In genomic region chr13:110912651-110913051, GRCh38 we compare ENCODE assay signal across 7 cellular contexts. TPM values are rescaled to one million over a fixed set of nuclear protein-coding genes. Genes with fewer than 3 reads are reported as not detected.
A peak's percentile ranks its signal among the peaks of the same experiment; 100 is the strongest.
DNase-seq lines count a peak whose midpoint lies in the region; ATAC-seq, FAIRE-seq and TF ChIP-seq lines count a peak whose summit lies in the region.

No MANE protein-coding gene starts in this region.

- H2AK5ac ChIP-seq in trophoblast cell (ENCODE audit: low read length), result no peak overlapping the region

- no peak overlapping the region for H3K23ac ChIP-seq in trophoblast cell (ENCODE audit: low read length)

- no peak overlapping the region for H2BK5ac ChIP-seq in trophoblast cell (ENCODE audit: low read depth, low read length, poor library complexity)

- ATAC-seq in PC-3, result no peak

- peak overlapping the region; percentile 96 for H3K27ac ChIP-seq in GM23248
- H3K27ac ChIP-seq in PC-3 (ENCODE audit: low read length), result peak overlapping the region; percentile 84
- no peak overlapping the region for H3K27ac ChIP-seq in trophoblast cell (ENCODE audit: low read depth, low read length)

- H3K4me2 ChIP-seq in GM23248 (ENCODE audit: unreplicated experiment) (peak overlapping the region; percentile 96), PC-3 (ENCODE audit: low read length) (peak overlapping the region; percentile 87), trophoblast cell (ENCODE audit: low read length) (peak overlapping the region; percentile 41)

- H3K4me3 ChIP-seq in GM23248 (peak overlapping the region; percentile 87), PC-3 (ENCODE audit: low read length) (peak overlapping the region; percentile 98), epithelial cell of proximal tubule (ENCODE audit: low read depth, low read length) (peak overlapping the region; percentile 94), trophoblast cell (ENCODE audit: low read depth, low read length) (no peak overlapping the region)

- WGBS in GM23248 (ENCODE audit: low coverage in 1 of 2, low lambda C conversion rate in 2 of 2, missing lambda C conversion rate in 2 of 2), 2 experiments, result 21% methylated on average over 10 of the region's 10 CpGs
- WGBS in trophoblast cell (ENCODE audit: extremely low coverage, insufficient coverage, insufficient read length), result no CpG with 5 or more reads among the region's 10 CpGs

- no peak for FAIRE-seq in urothelium cell line (lab: Jason Lieb, UNC)

- H3K4me1 ChIP-seq in GM23248 (ENCODE audit: insufficient read depth) (peaks cover 42% of the 10 kb centered on the region), PC-3 (ENCODE audit: insufficient read depth, low read length) (peaks cover 55% of the 10 kb centered on the region), trophoblast cell (ENCODE audit: control insufficient read depth in 1 of 2, insufficient read depth in 2 of 2, low read length in 2 of 2) (peaks cover 6 to 10% of the 10 kb centered on the region in 2 experiments)

- H3K9ac ChIP-seq in GM23248 (peak overlapping the region; percentile 94), PC-3 (ENCODE audit: low read length) (peak overlapping the region; percentile 97), trophoblast cell (ENCODE audit: low read length) (no peak overlapping the region)

- intact Hi-C loops in PC-3 (cut with micrococcal nuclease), result loop anchor here (10.0 kb wide), 2 partner anchors 242 to 302 kb away; no protein-coding TSS in a partner anchor

- H3K14ac ChIP-seq in trophoblast cell (ENCODE audit: low read length), result no peak overlapping the region

- H3K36me3 ChIP-seq in GM23248 (ENCODE audit: low read depth), result peaks cover 4% of the 10 kb centered on the region; the same call in 1 of the 2 replicates
- H3K36me3 ChIP-seq in PC-3 (ENCODE audit: low read depth, low read length), result peaks cover 15% of the 10 kb centered on the region
- H3K36me3 ChIP-seq in trophoblast cell (ENCODE audit: control insufficient read depth in 1 of 2, insufficient read depth in 2 of 2, low read length in 2 of 2), result peaks cover 6 to 11% of the 10 kb centered on the region in 2 experiments

- no peak overlapping the region for H4K8ac ChIP-seq in trophoblast cell (ENCODE audit: low read depth, low read length)

- no peak overlapping the region for H2BK120ac ChIP-seq in trophoblast cell (ENCODE audit: insufficient read depth, low read length, poor library complexity)

- CTCF ChIA-PET in PC-3 (lab: Charles Lee), result interaction anchor here (0.6 kb wide), 1 partner anchor 42 kb away, joined by 3 read pairs; no protein-coding TSS in a partner anchor

- in situ Hi-C loops in GM23248 (cut with MboI), result no loop called here

- H3K9me2 ChIP-seq in GM23248 (ENCODE audit: insufficient read depth), result no peaks in the 10 kb centered on the region
- no peaks in the 10 kb centered on the region for H3K9me2 ChIP-seq in PC-3 (replicated peaks; ENCODE audit: low read length)

- no peak overlapping the region for H3K18ac ChIP-seq in trophoblast cell (ENCODE audit: low read length)

- no TSS peak for BruUV-seq in PC-3 (replicated peaks; lab: Mats Ljungman, UMichigan)

- H4K12ac ChIP-seq in trophoblast cell (ENCODE audit: low read depth, low read length), result no peak overlapping the region

- H3K79me2 ChIP-seq in GM23248 (ENCODE audit: insufficient read depth), result peaks cover 64% of the 10 kb centered on the region
- H3K79me2 ChIP-seq in PC-3 (ENCODE audit: low read length), result peaks cover 67% of the 10 kb centered on the region
- peaks cover 37% of the 10 kb centered on the region for H3K79me2 ChIP-seq in trophoblast cell (ENCODE audit: control insufficient read depth, insufficient read depth, low read length, poor library complexity)

- no peak overlapping the region for H2AFZ ChIP-seq in GM23248
- no peak overlapping the region for H2AFZ ChIP-seq in PC-3 (ENCODE audit: low read length)
- H2AFZ ChIP-seq in trophoblast cell (ENCODE audit: insufficient read depth, low read length, poor library complexity), result no peak overlapping the region

- H3K9me3 ChIP-seq in GM23248 (ENCODE audit: low read depth) (no peaks in the 10 kb centered on the region), PC-3 (ENCODE audit: low read length) (no peaks in the 10 kb centered on the region), trophoblast cell (ENCODE audit: insufficient read depth, low read depth, low read length) (no peaks in the 10 kb centered on the region)

- H4K91ac ChIP-seq in trophoblast cell (ENCODE audit: low read depth, low read length), result no peak overlapping the region

- TF ChIP-seq CTCF in PC-3 (conservative IDR thresholded peaks at IDR 0.05; ENCODE audit: low read depth, low read length) (no peak), epithelial cell of proximal tubule (conservative IDR thresholded peaks at IDR 0.05; ENCODE audit: low read depth, low read length) (no peak)

- H3F3A ChIP-seq in GM23248 (ENCODE audit: insufficient read depth) (peaks cover 39% of the 10 kb centered on the region), PC-3 (ENCODE audit: low read length, unreplicated experiment) (peaks cover 3% of the 10 kb centered on the region)

- peak overlapping the region; percentile 60 for H3K4ac ChIP-seq in trophoblast cell (ENCODE audit: low read depth, low read length)

- H2BK12ac ChIP-seq in trophoblast cell (ENCODE audit: low read length), result no peak overlapping the region

- H4K20me1 ChIP-seq in GM23248 (ENCODE audit: insufficient read depth) (peaks cover 11% of the 10 kb centered on the region), PC-3 (ENCODE audit: low read length) (peaks cover 49% of the 10 kb centered on the region)

- H3K79me1 ChIP-seq in trophoblast cell (ENCODE audit: low read length), result peaks cover 16% of the 10 kb centered on the region

- POLR2A ChIA-PET in PC-3 (lab: Charles Lee; ENCODE audit: unreplicated experiment), result interaction anchor here (0.7 kb wide), 1 partner anchor 200 kb away, joined by 4 read pairs; no protein-coding TSS in a partner anchor

- H3K27me3 ChIP-seq in GM23248 (replicated peaks; ENCODE audit: insufficient read depth), result no peaks in the 10 kb centered on the region
- H3K27me3 ChIP-seq in PC-3 (ENCODE audit: low read length), result no peaks in the 10 kb centered on the region
- no peaks in the 10 kb centered on the region for H3K27me3 ChIP-seq in trophoblast cell (ENCODE audit: insufficient read depth, low read length)

- DNase-seq in GM23248 (peak; percentile 78), PC-3 (peak; percentile 35), epithelial cell of proximal tubule (ENCODE audit: low read depth) (no peak), trophoblast cell (peak; percentile 14 to 54), superior temporal gyrus (ENCODE audit: extremely low spot score) (no peak), HuH-7.5 (ENCODE audit: low spot score) (no peak), urothelium cell line (ENCODE audit: low spot score) (no peak)

RNA-seq across cellular contexts. Expression of gene ANKRD10, which starts 2.2 kb away (rescaled TPM):
- total RNA-seq in GM23248 (2014; rRNA removed; shearing (Covaris generic)), result 34.1 and 39.9 TPM in 2 replicates
- polyA plus RNA-seq in GM23248 (2016; fragmentation: Nextera tagmentation; extraction: Ambion mirVana), result 33.4 and 42.7 TPM in 2 replicates
- total RNA-seq in PC-3 (2014; rRNA removed) (47.1 and 60.2 TPM in 2 replicates), epithelial cell of proximal tubule (36.5 and 54.9 TPM in 2 replicates)
- polyA plus RNA-seq in trophoblast cell (2013), result 58.8 and 60.1 TPM in 2 replicates

Comparison
In these comparisons a context has a peak if more than half of its experiments do, and no peak if none do; other contexts are left out.
1. DNase-seq: peak in GM23248 (single experiment), PC-3 (single experiment) and trophoblast cell (2 of 2); none in epithelial cell of proximal tubule (single experiment), superior temporal gyrus (single experiment), HuH-7.5 (single experiment) and urothelium cell line (single experiment).
2. H3K4me2 ChIP-seq: peak in every context shown above with its lines; median percentile 96 in GM23248; 87 in PC-3; 41 in trophoblast cell.